8 cellular contexts compared by ENCODE assay signal in genomic region chr17:44217738-44218343, GRCh38. TPM values are rescaled to one million over a fixed set of nuclear protein-coding genes. Genes with fewer than 3 reads are reported as not detected.
A peak's percentile ranks its signal among the peaks of the same experiment; 100 is the strongest.
DNase-seq lines count a peak whose midpoint lies in the region; FAIRE-seq and TF ChIP-seq lines count a peak whose summit lies in the region.

No MANE protein-coding gene starts in this region.

- H3K36me3 ChIP-seq in A673 (ENCODE audit: insufficient read depth, low read length, poor library complexity, severe bottlenecking) (peaks cover 30% of the 10 kb centered on the region), brain microvascular endothelial cell (replicated peaks) (peaks cover 36% of the 10 kb centered on the region), mucosa of rectum (ENCODE audit: control insufficient read depth in 2 of 2, insufficient read depth in 2 of 2, low read length in 2 of 2) (peaks cover 38 to 39% of the 10 kb centered on the region in 2 donors)

- DNase-seq in A673 (ENCODE audit: low spot score) (no peak), HTR-8/SVneo (ENCODE audit: insufficient read length, low spot score) (no peak), brain microvascular endothelial cell (no peak), epidermal melanocyte (ENCODE audit: insufficient read length, low spot score) (no peak), midbrain (lab: John Stamatoyannopoulos, UW) (no peak), NCI-H2081 (lab: John Stamatoyannopoulos, UW) (no peak), occipital lobe (lab: John Stamatoyannopoulos, UW) (no peak)

- TF ChIP-seq CTCF in A673 (conservative IDR thresholded peaks at IDR 0.05; ENCODE audit: low read depth, low read length) = no peak
- no peak for TF ChIP-seq CTCF in brain microvascular endothelial cell (IDR thresholded peaks at IDR 0.05; ENCODE audit: low read depth, low read length, missing control alignments)

- FAIRE-seq in HTR-8/SVneo (lab: Jason Lieb, UNC) = peak; percentile 62

- BruUV-seq in A673 (replicated peaks; lab: Mats Ljungman, UMichigan) = TSS peak; percentile 25

- H3K9me3 ChIP-seq in A673 (ENCODE audit: low read depth, low read length, poor library complexity, severe bottlenecking) (no peaks in the 10 kb centered on the region), mucosa of rectum (ENCODE audit: control insufficient read depth in 2 of 2, low read length in 2 of 2) (no peaks in the 10 kb centered on the region)

- H3K27ac ChIP-seq in A673 (ENCODE audit: low read depth, low read length, poor library complexity, severe bottlenecking) (peak overlapping the region; percentile 93), brain microvascular endothelial cell (no peak overlapping the region), mucosa of rectum (ENCODE audit: low read depth in 2 of 2, low read length in 2 of 2) (peak overlapping the region; percentile 96 to 97)

- intact Hi-C loops in A673 (cut with micrococcal nuclease; ENCODE audit: unreplicated experiment) = no loop called here

- in situ Hi-C loops in brain microvascular endothelial cell (cut with HindIII; ENCODE audit: low pct_ligation_motif_present, low sequenced_read_pairs) = no loop called here

- H3K27me3 ChIP-seq in A673 (replicated peaks; ENCODE audit: insufficient read depth, low read depth, low read length, poor library complexity) (no peaks in the 10 kb centered on the region), brain microvascular endothelial cell (replicated peaks) (no peaks in the 10 kb centered on the region), mucosa of rectum (ENCODE audit: control insufficient read depth in 2 of 2, insufficient read depth in 2 of 2, low read length in 2 of 2) (no peaks in the 10 kb centered on the region)

- H3K4me1 ChIP-seq in A673 (ENCODE audit: insufficient read depth, low read length, poor library complexity, severe bottlenecking) (peaks cover 9% of the 10 kb centered on the region), mucosa of rectum (ENCODE audit: control insufficient read depth in 2 of 2, insufficient read depth in 2 of 2, low read length in 2 of 2) (peaks cover 22 to 32% of the 10 kb centered on the region in 2 donors)

- H3K4me3 ChIP-seq in A673 (ENCODE audit: low read depth, low read length, poor library complexity, severe bottlenecking) (peak overlapping the region; percentile 72), brain microvascular endothelial cell (ENCODE audit: low read depth, low read length) (peak overlapping the region; percentile 82), mucosa of rectum (ENCODE audit: low read length in 2 of 2) (peak overlapping the region; percentile 50 to 76)

- POLR2A ChIA-PET in A673 (lab: Charles Lee; ENCODE audit: low non-redundant PET) = interaction anchor here (0.6 kb wide), 2 partner anchors 46 to 136 kb away, joined by 3 to 10 read pairs; no protein-coding TSS in a partner anchor

- CTCF ChIA-PET in A673 (lab: Charles Lee) = interaction anchor here (1.0 kb wide), 1 partner anchor 14 kb away, joined by 5 read pairs; no protein-coding TSS in a partner anchor

- peak overlapping the region; percentile 72 to 77 for H3K9ac ChIP-seq in mucosa of rectum (ENCODE audit: low read depth in 1 of 2, low read length in 2 of 2)

RNA-seq across cellular contexts. Expression of gene UBTF, which starts 1.6 kb away (rescaled TPM):
- 101 and 114 TPM in 2 replicates for total RNA-seq in A673 (2021)
- 73.3 TPM for total RNA-seq in occipital lobe

RNA-seq across cellular contexts. Expression of gene ATXN7L3, which starts 18.2 kb away (rescaled TPM):
- 36.9 and 44.5 TPM in 2 replicates for total RNA-seq in A673 (2021)
- total RNA-seq in occipital lobe = 66.0 TPM

RNA-seq across cellular contexts. Expression of gene TMUB2, which starts 31.1 kb away (rescaled TPM):
- 13.0 and 13.3 TPM in 2 replicates for total RNA-seq in A673 (2021)
- total RNA-seq in occipital lobe = 26.0 TPM

RNA-seq across cellular contexts. Expression of gene ASB16, which starts 47.3 kb away (rescaled TPM):
- total RNA-seq in A673 (2021) (0.17 TPM in 1 of 2 replicates, not detected in the other), occipital lobe (not detected)

RNA-seq across cellular contexts. Expression of gene SLC4A1, which starts 50.1 kb away (rescaled TPM):
- total RNA-seq in A673 (2021) (not detected in 2 replicates), occipital lobe (5.8 TPM)
